Comparison of ENCODE assay signal across 18 cellular contexts in the genomic region with DNA sequence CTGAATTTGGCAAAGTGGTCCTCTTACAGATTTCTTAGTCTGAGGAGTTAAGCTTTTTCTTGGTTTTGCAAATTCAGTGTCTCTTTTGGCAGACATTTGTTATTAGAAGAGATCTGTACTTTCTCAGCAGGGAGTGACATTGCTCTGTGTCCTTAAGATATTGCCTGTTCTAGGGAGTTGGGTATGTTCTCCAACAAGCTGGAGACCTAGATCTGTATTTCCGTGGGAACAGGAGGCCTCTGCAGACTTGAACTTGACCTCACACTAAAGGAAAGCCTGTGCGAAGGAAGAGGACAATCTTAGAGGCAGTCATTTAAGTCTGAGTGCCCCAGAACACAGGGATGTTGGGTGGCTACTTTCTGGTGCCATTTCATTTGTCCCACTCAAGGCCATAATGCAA.
"Had no signal": no experiment of that assay in that cellular context is flagged by ENCODE, and none has a peak within 500 bp of the region (broad histone marks: within the 10 kb centered on the region; RNA-seq: fewer than 3 reads in every experiment).

No MANE protein-coding gene starts in this region.

- DNase-seq: activated CD4-positive, alpha-beta T cell treated with anti-CD3 and anti-CD28 coated beads for 4 hours; activated CD4-positive, alpha-beta T cell treated with anti-CD3 and anti-CD28 coated beads, Interleukin-2, amount 50 U/mL, for 4 hours; activated naive CD4-positive, alpha-beta T cell; activated T-cell treated with anti-CD3 and anti-CD28 coated beads for 4 hours; heart left ventricle; left lung; naive B cell; stimulated activated CD4-positive, alpha-beta T cell treated with anti-CD3 and anti-CD28 coated beads, Interleukin-4, amount 100 ng/mL, for 1 hour; T-helper 9 cell; upper lobe of left lung had no signal

- FAIRE-seq: endothelial cell of umbilical vein, TTC549 had no signal

- H3K27me3 ChIP-seq: cardiac muscle cell, left lung, right atrium auricular region, upper lobe of left lung, vagina had no signal

- H3K4me3 ChIP-seq: cardiac muscle cell, heart left ventricle, left lung, right atrium auricular region, upper lobe of left lung, vagina had no signal

- H3K36me3 ChIP-seq: cardiac muscle cell, heart left ventricle, left lung, right atrium auricular region, upper lobe of left lung, vagina had no signal

- H3K9me3 ChIP-seq: heart left ventricle, left lung, right atrium auricular region, upper lobe of left lung, vagina had no signal

- ATAC-seq: activated naive CD4-positive, alpha-beta T cell treated with anti-CD3 and anti-CD28 coated beads, Interleukin-2, amount 50 U/mL, for 72 hours; activated T-cell treated with anti-CD3 and anti-CD28 coated beads, Interleukin-2, amount 50 U/mL, for 72 hours; left lung had no signal

- H3K4me1 ChIP-seq: heart left ventricle, left lung, right atrium auricular region, upper lobe of left lung, vagina had no signal

- H3K27ac ChIP-seq: cardiac muscle cell, heart left ventricle, left lung, right atrium auricular region, upper lobe of left lung, vagina, VCaP had no signal
